In the genomic region with DNA sequence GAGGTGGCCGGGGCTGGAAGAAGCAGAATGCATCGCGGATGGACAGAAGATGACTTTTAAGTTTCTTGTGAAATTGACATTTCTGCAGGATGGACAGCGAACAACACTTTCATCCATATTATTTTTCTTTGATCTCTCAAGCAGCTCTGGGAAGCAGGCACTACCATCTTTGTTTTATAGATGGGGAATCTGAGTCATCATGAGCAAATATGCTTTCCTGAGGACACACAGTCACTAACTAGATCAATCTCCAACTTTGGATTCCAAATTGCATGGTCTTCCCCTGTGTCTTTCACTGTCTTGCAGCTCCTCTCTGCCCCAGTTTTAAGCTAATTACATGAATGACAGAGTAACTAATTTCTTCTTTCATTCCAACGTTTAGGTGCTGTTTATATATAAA, we compare ENCODE assay signal across 19 cellular contexts.
"Had no signal": no experiment of that assay in that cellular context is flagged by ENCODE, and none has a peak within 500 bp of the region (broad histone marks: within the 10 kb centered on the region; RNA-seq: fewer than 3 reads in every experiment).

No MANE protein-coding gene starts in this region.

- DNase-seq: activated CD4-positive, alpha-beta T cell treated with anti-CD3 and anti-CD28 coated beads, Interleukin-2, amount 50 U/mL, for 48 hours; activated naive CD4-positive, alpha-beta T cell treated with Interleukin-2 at 50 U/mL for 16 hours; activated naive CD8-positive, alpha-beta T cell treated with anti-CD3 and anti-CD28 coated beads, Interleukin-2, amount 50 U/mL, for 24 hours; aorta; dermis blood vessel endothelial cell; hippocampal formation; left ventricle myocardium inferior; occipital lobe; right cardiac atrium; stimulated activated CD4-positive, alpha-beta T cell treated with anti-CD3 and anti-CD28 coated beads, Interleukin-4, amount 100 ng/mL, for 4 hours; stimulated activated CD8-positive, alpha-beta memory T cell treated with anti-CD3 and anti-CD28 coated beads, Interleukin-4, amount 100 ng/mL, for 48 hours; stimulated activated naive CD4-positive, alpha-beta T cell treated with Interleukin-2 at 50 U/mL for 16 hours; substantia nigra; trophoblast cell had no signal

- H3K36me3 ChIP-seq: breast epithelium, left ventricle myocardium inferior had no signal

- H3K27me3 ChIP-seq: breast epithelium had no signal

- H3K9me3 ChIP-seq: breast epithelium, left ventricle myocardium inferior had no signal

- H3K4me1 ChIP-seq: breast epithelium, left ventricle myocardium inferior had no signal

- H3K4me3 ChIP-seq: breast epithelium, left ventricle myocardium inferior, skin epidermis had no signal

- ATAC-seq: activated naive CD8-positive, alpha-beta T cell treated with anti-CD3 and anti-CD28 coated beads, Interleukin-2, amount 50 U/mL, for 24 hours; activated T-helper 17 cell treated with anti-CD3 and anti-CD28 coated beads, Interleukin-2, amount 50 U/mL, for 72 hours; right cardiac atrium had no signal

- H3K27ac ChIP-seq: breast epithelium, epithelial cell of prostate, left ventricle myocardium inferior, VCaP had no signal
